23 cellular contexts compared by ENCODE assay signal in genomic region chr15:72661081-72661480, GRCh38. TPM values are rescaled to one million over a fixed set of nuclear protein-coding genes. Genes with fewer than 3 reads are reported as not detected.
"Had no signal": no experiment of that assay in that cellular context is flagged by ENCODE, and none has a peak within 500 bp of the region (broad histone marks: within the 10 kb centered on the region; RNA-seq: fewer than 3 reads in every experiment).

No MANE protein-coding gene starts in this region.

RNA-seq across cellular contexts. Expression of gene GOLGA6B, which starts 6.6 kb away (rescaled TPM):
- total RNA-seq: hepatocyte, kidney, kidney epithelial cell, left cardiac atrium, left colon, left lung, left ventricle myocardium inferior, left ventricle myocardium superior, lower lobe of right lung, lung, lung microvascular endothelial cell, mammary epithelial cell, mesenteric fat pad, mesothelial cell of epicardium, mononuclear cell, mucosa of descending colon, mucosa of gallbladder, myocyte had no signal
- polyA plus RNA-seq: hepatocyte, immature natural killer cell, keratinocyte, lung, mammary epithelial cell had no signal

RNA-seq across cellular contexts. Expression of gene HIGD2B, which starts 24.9 kb away (rescaled TPM):
- total RNA-seq: hepatocyte, kidney, kidney epithelial cell, left cardiac atrium, left colon, left lobe of liver, left ventricle myocardium inferior, left ventricle myocardium superior, liver, lower leg skin, lower lobe of right lung, lung, mammary epithelial cell, mesenteric fat pad, mesothelial cell of epicardium, mucosa of descending colon, mucosa of gallbladder, myocyte had no signal
- polyA plus RNA-seq: hepatocyte, immature natural killer cell, keratinocyte, liver, lung, mammary epithelial cell had no signal
